ENCODE assay signal across 24 cellular contexts in genomic region chr1:19325958-19326747, GRCh38. TPM values are rescaled to one million over a fixed set of nuclear protein-coding genes. Genes with fewer than 3 reads are reported as not detected.
A peak's percentile ranks its signal among the peaks of the same experiment; 100 is the strongest.
DNase-seq lines count a peak whose midpoint lies in the region; ATAC-seq, FAIRE-seq and TF ChIP-seq lines count a peak whose summit lies in the region.
"Had no signal": no experiment of that assay in that cellular context is flagged by ENCODE, and none has a peak within 500 bp of the region (broad histone marks: within the 10 kb centered on the region; RNA-seq: fewer than 3 reads in every experiment).

No MANE protein-coding gene starts in this region.

- H3K4me2 ChIP-seq in GM23248 (ENCODE audit: unreplicated experiment) = no peak overlapping the region
- H3K4me2 ChIP-seq: neural progenitor cell had no signal

- H3K27me3 ChIP-seq in GM23248 (replicated peaks; ENCODE audit: insufficient read depth) = no peaks in the 10 kb centered on the region
- H3K27me3 ChIP-seq: neural progenitor cell, testis had no signal

- H3K4me1 ChIP-seq in kidney (ENCODE audit: control insufficient read depth in 1 of 2, insufficient read depth in 1 of 2, low read depth in 1 of 2, low read length in 2 of 2) (no peaks in the 10 kb centered on the region), GM23248 (ENCODE audit: insufficient read depth) (no peaks in the 10 kb centered on the region)
- H3K4me1 ChIP-seq: lower lobe of right lung, neural progenitor cell, psoas muscle had no signal

- no peak overlapping the region for H2AFZ ChIP-seq in GM23248
- H2AFZ ChIP-seq: neural progenitor cell had no signal

- FAIRE-seq in kidney (lab: Jason Lieb, UNC) (no peak), GM12891 (lab: Jason Lieb, UNC) (no peak)
- FAIRE-seq: frontal cortex, HTR-8/SVneo, islet of Langerhans had no signal

- WGBS in GM23248 (ENCODE audit: low coverage in 1 of 2, low lambda C conversion rate in 2 of 2, missing lambda C conversion rate in 2 of 2), 2 experiments = 92 to 93% methylated on average over 30 to 32 of the region's 32 CpGs

- 0 out of 2 replicates have a peak, but pooled peaks cover under 1% of the 10 kb centered on the region for H3K79me2 ChIP-seq in GM23248 (ENCODE audit: insufficient read depth)

- in situ Hi-C loops in GM23248 (cut with MboI) = no loop called here

- H3K9me2 ChIP-seq in GM23248 (ENCODE audit: insufficient read depth) = no peaks in the 10 kb centered on the region

- DNase-seq in GDM1 (lab: John Stamatoyannopoulos, UW) = peak; percentile 34
- peak; percentile 65 to 70 for DNase-seq in Kasumi-1 (lab: John Stamatoyannopoulos, UW)
- peak; percentile 61 for DNase-seq in UCSD-AML1 (lab: John Stamatoyannopoulos, UW; ENCODE audit: unreplicated experiment)
- peak; percentile 74 for DNase-seq in kidney
- DNase-seq in GM23248 = no peak
- no peak for DNase-seq in GM12891 (ENCODE audit: insufficient read length, low spot score)
- no peak for DNase-seq in activated CD4-positive, alpha-beta T cell treated with anti-CD3 and anti-CD28 coated beads, Interleukin-2, amount 50 U/mL, for 4 hours
- DNase-seq: CD4-positive, alpha-beta memory T cell; effector CD4-positive, alpha-beta T cell; HCEC 1CT; hypothalamus; lower lobe of right lung; NCI-H1417 treated with DMSO at 0.1 percent for 48 hours; NCI-H510A treated with DMSO at 0.1 percent for 48 hours; psoas muscle; stimulated activated naive CD4-positive, alpha-beta T cell; T1000; testis had no signal

- intact Hi-C loops in kidney (cut with DNase I) = no loop called here

- TF ChIP-seq CTCF in kidney (IDR thresholded peaks at IDR 0.05; ENCODE audit: borderline replicate concordance, extremely low read depth, insufficient read depth) = no peak

- no peaks in the 10 kb centered on the region for H3F3A ChIP-seq in GM23248 (ENCODE audit: insufficient read depth)

- H3K4me3 ChIP-seq in kidney (ENCODE audit: low read length in 2 of 2) (no peak overlapping the region), GM23248 (no peak overlapping the region)
- H3K4me3 ChIP-seq: lower lobe of right lung, neural progenitor cell, psoas muscle, testis had no signal

- H3K36me3 ChIP-seq in kidney (ENCODE audit: control insufficient read depth in 1 of 2, insufficient read depth in 2 of 2, low read length in 2 of 2) = peaks cover 15 to 17% of the 10 kb centered on the region in 2 donors
- H3K36me3 ChIP-seq in GM23248 (ENCODE audit: low read depth) = no peaks in the 10 kb centered on the region
- H3K36me3 ChIP-seq: neural progenitor cell had no signal

- H3K9ac ChIP-seq in kidney (ENCODE audit: low read length in 2 of 2) (no peak overlapping the region), GM23248 (no peak overlapping the region)
- H3K9ac ChIP-seq: neural progenitor cell had no signal

- H4K20me1 ChIP-seq in GM23248 (ENCODE audit: insufficient read depth) = no peaks in the 10 kb centered on the region

- H3K9me3 ChIP-seq in kidney (ENCODE audit: control insufficient read depth in 1 of 2, low read length in 2 of 2) (no peaks in the 10 kb centered on the region), GM23248 (ENCODE audit: low read depth) (no peaks in the 10 kb centered on the region)
- H3K9me3 ChIP-seq: lower lobe of right lung, psoas muscle, testis had no signal

- no peak for ATAC-seq in HG02759 (IDR thresholded peaks at IDR 0.05; ENCODE audit: unreplicated experiment)
- ATAC-seq: esophagus mucosa, psoas muscle had no signal

- TF ChIP-seq POLR2A in GM12891 (IDR thresholded peaks at IDR 0.05; ENCODE audit: low read depth, low read length) = no peak

- H3K27ac ChIP-seq in kidney (ENCODE audit: low read depth in 2 of 2, low read length in 2 of 2) = no peak overlapping the region
- no peak overlapping the region for H3K27ac ChIP-seq in GM23248
- H3K27ac ChIP-seq: lower lobe of right lung, neural progenitor cell, psoas muscle, testis had no signal

TF ChIP-seq in GM12891, 5 proteins besides CTCF, POLR2A, EP300 and RAD21:
- TF ChIP-seq TAF1 (IDR thresholded peaks at IDR 0.05; ENCODE audit: low read depth, low read length) (no peak), POU2F2 (IDR thresholded peaks at IDR 0.05; ENCODE audit: low read depth, low read length) (no peak), PAX5 (IDR thresholded peaks at IDR 0.05; ENCODE audit: insufficient read depth, low read length, severe bottlenecking) (no peak), SPI1 (IDR thresholded peaks at IDR 0.05; ENCODE audit: low read depth, low read length) (no peak), POLR2AphosphoS5 (IDR thresholded peaks at IDR 0.05; ENCODE audit: low read depth, low read length) (no peak)

RNA-seq across cellular contexts. Expression of gene SLC66A1, which starts 14.0 kb away (rescaled TPM):
- total RNA-seq in kidney = 12.2 TPM
- polyA plus RNA-seq in kidney (ENCODE audit: insufficient read depth, low read depth, low replicate concordance) = 14.7 TPM
- 16.2 and 20.5 TPM in 2 replicates for total RNA-seq in GM23248 (2014; rRNA removed; shearing (Covaris generic))
- polyA plus RNA-seq in GM23248 (2016; fragmentation: Nextera tagmentation; extraction: Ambion mirVana) = 13.1 and 13.5 TPM in 2 replicates
- 6.2 TPM for polyA plus RNA-seq in GM12891 (2012; ENCODE audit: low read depth, missing spikeins)

RNA-seq across cellular contexts. Expression of gene AKR7A2, which starts 14.2 kb away (rescaled TPM):
- 53.1 TPM for total RNA-seq in kidney
- polyA plus RNA-seq in kidney (ENCODE audit: insufficient read depth, low read depth, low replicate concordance) (139 TPM), GM23248 (2016; fragmentation: Nextera tagmentation; extraction: Ambion mirVana) (96.6 and 97.1 TPM in 2 replicates)
- 93.1 and 116 TPM in 2 replicates for total RNA-seq in GM23248 (2014; rRNA removed; shearing (Covaris generic))
- polyA plus RNA-seq in GM12891 (2012; ENCODE audit: low read depth, missing spikeins) = 37.0 TPM

RNA-seq across cellular contexts. Expression of gene AKR7A3, which starts 37.6 kb away (rescaled TPM):
- 6.2 TPM for total RNA-seq in kidney
- polyA plus RNA-seq in kidney (ENCODE audit: insufficient read depth, low read depth, low replicate concordance) (108 TPM), GM23248 (2016; fragmentation: Nextera tagmentation; extraction: Ambion mirVana) (0.18 and 0.24 TPM in 2 replicates)
- 0.11 and 0.51 TPM in 2 replicates for total RNA-seq in GM23248 (2014; rRNA removed; shearing (Covaris generic))
- polyA plus RNA-seq in GM12891 (2012; ENCODE audit: low read depth, missing spikeins) = 0.17 TPM
- polyA plus RNA-seq: CD4-positive, alpha-beta memory T cell had no signal

Comparison
In these comparisons a context has a peak if more than half of its experiments do, and no peak if none do; other contexts are left out.
1. DNase-seq: peak in GDM1 (single experiment), Kasumi-1 (2 of 2), UCSD-AML1 (single experiment) and kidney (single experiment); none in GM23248 (single experiment), GM12891 (single experiment) and activated CD4-positive, alpha-beta T cell treated with anti-CD3 and anti-CD28 coated beads, Interleukin-2, amount 50 U/mL, for 4 hours (0 of 2).